ENCODE assay signal across 11 cellular contexts in genomic region chrX:70479970-70480659, GRCh38. TPM values are rescaled to one million over a fixed set of nuclear protein-coding genes. Genes with fewer than 3 reads are reported as not detected.
DNase-seq lines count a peak whose midpoint lies in the region; ATAC-seq and TF ChIP-seq lines count a peak whose summit lies in the region.
"Had no signal": no experiment of that assay in that cellular context is flagged by ENCODE, and none has a peak within 500 bp of the region (broad histone marks: within the 10 kb centered on the region; RNA-seq: fewer than 3 reads in every experiment).

No MANE protein-coding gene starts in this region.

- H3K27me3 Mint-ChIP-seq in chondrocyte (ENCODE audit: low read depth) = no peaks in the 10 kb centered on the region
- no peaks in the 10 kb centered on the region for H3K27me3 Mint-ChIP-seq in type B pancreatic cell
- H3K27me3 Mint-ChIP-seq: stimulated activated naive CD8-positive, alpha-beta T cell treated with anti-CD3 and anti-CD28 coated beads, Interleukin-15, Interleukin-2, amounts not matched to agents 100 ng/mL and 50 ng/mL, for 24 hours had no signal

- peak overlapping the region; percentile 49 for H3K4me3 Mint-ChIP-seq in chondrocyte (ENCODE audit: unreplicated experiment)
- no peak overlapping the region for H3K4me3 Mint-ChIP-seq in type B pancreatic cell
- H3K4me3 Mint-ChIP-seq: stimulated activated naive CD8-positive, alpha-beta T cell treated with anti-CD3 and anti-CD28 coated beads, Interleukin-15, Interleukin-2, amounts not matched to agents 100 ng/mL and 50 ng/mL, for 24 hours had no signal

- ATAC-seq in HG03039 (IDR thresholded peaks at IDR 0.05; ENCODE audit: unreplicated experiment) = no peak

- H3K9me3 Mint-ChIP-seq in chondrocyte (ENCODE audit: low read depth) (no peaks in the 10 kb centered on the region), type B pancreatic cell (no peaks in the 10 kb centered on the region)
- H3K9me3 Mint-ChIP-seq: stimulated activated naive CD8-positive, alpha-beta T cell treated with anti-CD3 and anti-CD28 coated beads, Interleukin-15, Interleukin-2, amounts not matched to agents 100 ng/mL and 50 ng/mL, for 24 hours had no signal

- TF ChIP-seq CTCF in chondrocyte (IDR thresholded peaks at IDR 0.05) = no peak
- TF ChIP-seq CTCF in type B pancreatic cell (conservative IDR thresholded peaks at IDR 0.05) = no peak

- peak; percentile 60 for DNase-seq in NCI-H345 (lab: John Stamatoyannopoulos, UW)
- DNase-seq in NCI-H345 treated with DMSO at 0.1 percent for 48 hours (lab: John Stamatoyannopoulos, UW; ENCODE audit: unreplicated experiment) = no peak
- DNase-seq in chondrocyte (ENCODE audit: low spot score) = no peak
- DNase-seq in kidney glomerular epithelial cell (lab: John Stamatoyannopoulos, UW) = peak; percentile 19
- no peak for DNase-seq in type B pancreatic cell (ENCODE audit: extremely low spot score, unreplicated experiment)
- no peak for DNase-seq in pons (ENCODE audit: low spot score)
- no peak for DNase-seq in AG08395 (ENCODE audit: low spot score)

- peak overlapping the region; percentile 79 for H3K27ac Mint-ChIP-seq in chondrocyte (ENCODE audit: unreplicated experiment)
- H3K27ac Mint-ChIP-seq in type B pancreatic cell = peak overlapping the region; percentile 63
- H3K27ac Mint-ChIP-seq: stimulated activated naive CD8-positive, alpha-beta T cell treated with anti-CD3 and anti-CD28 coated beads, Interleukin-15, Interleukin-2, amounts not matched to agents 100 ng/mL and 50 ng/mL, for 24 hours had no signal

- H3K4me1 Mint-ChIP-seq in chondrocyte (ENCODE audit: low read depth) (peaks cover 47% of the 10 kb centered on the region), type B pancreatic cell (ENCODE audit: unreplicated experiment) (peaks cover 45% of the 10 kb centered on the region)

- H3K36me3 Mint-ChIP-seq in chondrocyte (ENCODE audit: low read depth) (no peaks in the 10 kb centered on the region), type B pancreatic cell (peaks cover 13% of the 10 kb centered on the region)

RNA-seq across cellular contexts. Expression of gene DLG3, which starts 35.5 kb away (rescaled TPM):
- 9.9 to 13.1 TPM (median 11.5 TPM) in 3 replicates for total RNA-seq in chondrocyte
- 41.8 and 44.9 TPM in 2 replicates for total RNA-seq in type B pancreatic cell (ENCODE audit: low replicate concordance)

RNA-seq across cellular contexts. Expression of gene GDPD2, which starts 57.0 kb away (rescaled TPM):
- total RNA-seq in chondrocyte (not detected in 3 replicates), type B pancreatic cell (ENCODE audit: low replicate concordance) (2.0 and 4.0 TPM in 2 replicates)
- total RNA-seq: LHCN-M2, pulmonary artery endothelial cell had no signal

Comparison
In these comparisons a context has a peak if more than half of its experiments do, and no peak if none do; other contexts are left out.
1. DNase-seq: peak in NCI-H345 (single experiment) and kidney glomerular epithelial cell (single experiment); none in NCI-H345 treated with DMSO at 0.1 percent for 48 hours (single experiment), chondrocyte (single experiment), type B pancreatic cell (single experiment), pons (single experiment) and AG08395 (single experiment).